Comparison of ENCODE assay signal across 8 cellular contexts in the genomic region with DNA sequence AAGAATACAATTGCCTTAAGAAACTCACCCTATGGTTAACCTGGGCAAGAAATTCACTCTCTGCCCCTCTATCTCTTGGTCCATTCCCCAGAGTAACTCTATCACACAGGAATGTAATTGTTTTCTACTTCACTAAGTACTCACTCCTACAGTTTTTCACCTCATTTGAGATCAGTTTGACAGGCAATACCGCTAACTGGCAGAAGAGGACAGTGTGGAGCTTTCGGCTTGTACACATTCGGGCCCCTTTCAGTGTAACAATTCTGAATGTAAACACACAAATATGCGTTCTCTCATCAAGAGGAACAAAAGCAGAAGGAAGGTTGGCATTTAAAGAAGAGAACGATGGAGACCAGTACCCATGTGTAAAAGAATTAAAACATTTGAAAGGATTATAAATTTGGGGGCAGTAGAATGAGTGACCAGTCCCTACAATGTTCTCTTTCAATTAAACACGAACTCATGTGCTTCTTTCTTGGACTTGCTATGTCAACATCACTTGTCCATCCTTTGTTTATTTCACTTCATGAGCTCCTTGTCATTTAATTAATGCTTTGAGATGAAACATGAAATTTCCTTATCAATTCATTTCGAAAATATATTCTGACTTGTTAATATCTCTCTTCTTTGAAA.
A peak's percentile ranks its signal among the peaks of the same experiment; 100 is the strongest.
DNase-seq lines count a peak whose midpoint lies in the region; ATAC-seq and TF ChIP-seq lines count a peak whose summit lies in the region.

No MANE protein-coding gene starts in this region.

- H3K4me3 ChIP-seq in AG09309 (ENCODE audit: control insufficient read depth, low read depth, low read length) (no peak overlapping the region), cardiac fibroblast (replicated peaks in 1 of 2; ENCODE audit: low read depth in 2 of 2, low read length in 2 of 2) (no peak overlapping the region)

- DNase-seq in AG09309 (ENCODE audit: low read depth), result no peak
- peak; percentile 2 for DNase-seq in NCI-H2029 (lab: John Stamatoyannopoulos, UW)
- DNase-seq in cardiac fibroblast (ENCODE audit: low read depth in 2 of 2), result peak; percentile 32 to 43
- DNase-seq in non-pigmented ciliary epithelial cell (ENCODE audit: low read depth), result peak; percentile 14
- DNase-seq in UCSD-AML1 (lab: John Stamatoyannopoulos, UW; ENCODE audit: unreplicated experiment), result no peak
- DNase-seq in activated gamma-delta T cell treated with Interleukin-2 at 50 U/mL for 16 hours, result no peak

- peak; percentile 51 for ATAC-seq in GM18858 (IDR thresholded peaks at IDR 0.05; ENCODE audit: unreplicated experiment)
- ATAC-seq in GM19395 (IDR thresholded peaks at IDR 0.05; ENCODE audit: unreplicated experiment), result no peak

- TF ChIP-seq CTCF in AG09309 (IDR thresholded peaks at IDR 0.05; ENCODE audit: control insufficient read depth, insufficient read depth, low read depth, low read length, missing control alignments) (peak; percentile 76), cardiac fibroblast (IDR thresholded peaks at IDR 0.05; ENCODE audit: low read depth, low read length) (peak; percentile 87)

Comparison
In these comparisons a context has a peak if more than half of its experiments do, and no peak if none do; other contexts are left out.
1. DNase-seq: peak in NCI-H2029 (single experiment), cardiac fibroblast (2 of 2) and non-pigmented ciliary epithelial cell (single experiment); none in AG09309 (single experiment), UCSD-AML1 (single experiment) and activated gamma-delta T cell treated with Interleukin-2 at 50 U/mL for 16 hours (single experiment).